ENCODE assay signal across 8 cellular contexts in the genomic region with DNA sequence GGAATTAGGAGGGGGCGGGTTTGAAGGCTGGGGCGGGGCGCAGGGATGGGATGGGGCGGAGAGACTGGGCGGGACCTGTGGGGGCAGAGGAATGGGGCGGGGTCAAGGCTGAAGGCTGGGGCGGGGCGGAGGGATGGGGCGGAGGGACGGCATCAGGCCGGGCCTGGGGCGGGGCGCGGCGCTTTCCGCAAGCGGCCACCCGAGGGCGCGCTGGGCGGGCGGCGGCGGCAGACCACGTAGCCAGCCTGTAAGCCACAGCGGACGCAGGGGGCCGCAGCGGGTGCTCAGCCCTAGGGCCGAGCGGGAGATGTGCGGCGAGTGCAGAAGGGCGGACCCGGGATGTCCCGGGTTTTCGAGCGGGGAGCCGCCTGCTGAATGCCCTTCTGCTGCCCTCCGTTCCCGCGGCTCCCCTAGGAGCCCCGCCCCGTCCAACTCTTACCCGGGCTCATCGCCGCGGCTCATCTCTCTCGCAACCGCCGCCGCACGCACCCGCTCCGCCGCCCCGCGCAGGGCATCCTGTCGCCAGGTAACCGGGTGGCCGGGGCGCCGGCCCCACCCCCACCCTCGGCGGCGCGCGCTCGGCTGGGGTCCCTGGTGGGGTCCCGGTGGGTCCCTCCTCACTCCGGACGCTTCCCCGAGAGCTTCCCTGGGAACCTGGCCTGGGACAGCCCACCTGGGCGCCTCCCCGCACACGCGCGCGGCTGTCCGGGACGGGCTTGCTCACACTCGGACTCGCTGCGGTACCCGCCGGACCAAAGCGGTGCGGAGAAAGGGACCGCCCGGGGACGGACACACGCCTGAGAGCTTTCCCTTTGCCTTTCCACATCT. TPM values are rescaled to one million over a fixed set of nuclear protein-coding genes. Genes with fewer than 3 reads are reported as not detected.
DNase-seq lines count a peak whose midpoint lies in the region; ATAC-seq, FAIRE-seq and TF ChIP-seq lines count a peak whose summit lies in the region.

A gene (minus strand): TSS at position 499 of the 828 bp plus-strand sequence. CDS start 50 bp downstream, at position 449.

- H3K4me3 Mint-ChIP-seq in T-helper 2 cell treated with Interferon-gamma antibody and Interleukin-4, amounts not matched to agents 5 μg/mL and 100 μg/mL, for 36 hours = peak within 1 kb of the TSS; percentile 80
- peak within 1 kb of the TSS; percentile 93 for H3K4me3 Mint-ChIP-seq in astrocyte (ENCODE audit: unreplicated experiment)

- H3K9me2 ChIP-seq in hepatocyte (replicated peaks; ENCODE audit: insufficient read depth) = no peaks in the 10 kb centered on the region

- WGBS in hepatocyte (ENCODE audit: low lambda C conversion rate, missing lambda C conversion rate) = under 1% methylated on average over 34 of the region's 92 CpGs

- ATAC-seq in HG02642 (IDR thresholded peaks at IDR 0.05; ENCODE audit: poor library complexity, unreplicated experiment) = peak; percentile 95

- H3K4me3 ChIP-seq in astrocyte (ENCODE audit: insufficient read depth, low read depth, low read length) (peak within 1 kb of the TSS; percentile 75), hepatocyte (peak within 1 kb of the TSS; percentile 86)

- H3K79me2 ChIP-seq in astrocyte (ENCODE audit: insufficient read depth, low read length) (no peaks in the 10 kb centered on the region), hepatocyte (no peaks in the 10 kb centered on the region)

- no peaks in the 10 kb centered on the region for H3K36me3 ChIP-seq in astrocyte (ENCODE audit: insufficient read depth, low read length)
- no peaks in the 10 kb centered on the region for H3K36me3 ChIP-seq in hepatocyte (replicated peaks; ENCODE audit: insufficient read depth, low read depth)

- peaks cover 49% of the 10 kb centered on the region for H3K27me3 Mint-ChIP-seq in T-helper 2 cell treated with Interferon-gamma antibody and Interleukin-4, amounts not matched to agents 5 μg/mL and 100 μg/mL, for 36 hours (ENCODE audit: low read depth)
- peaks cover 6% of the 10 kb centered on the region for H3K27me3 Mint-ChIP-seq in astrocyte (ENCODE audit: low read depth, unreplicated experiment)

- H3K4me1 ChIP-seq in astrocyte (ENCODE audit: insufficient read depth, low read length) (no peaks in the 10 kb centered on the region), hepatocyte (ENCODE audit: insufficient read depth) (no peaks in the 10 kb centered on the region)

- peaks cover 3% of the 10 kb centered on the region for H3K27me3 ChIP-seq in astrocyte (ENCODE audit: insufficient read depth, low read length)
- H3K27me3 ChIP-seq in hepatocyte = peaks cover 5% of the 10 kb centered on the region

- peak; percentile 92 for DNase-seq in GM12891 (ENCODE audit: insufficient read length, low spot score)
- DNase-seq in NCI-H1105 treated with DMSO at 0.1 percent for 48 hours (lab: John Stamatoyannopoulos, UW) = peak; percentile 67
- peak; percentile 84 for DNase-seq in T-helper 2 cell treated with Interferon-gamma antibody and Interleukin-4, amounts not matched to agents 5 μg/mL and 100 μg/mL, for 36 hours (ENCODE audit: low spot score)
- DNase-seq in astrocyte (ENCODE audit: low read depth) = peak; percentile 78
- DNase-seq in hepatocyte (ENCODE audit: low spot score) = peak; percentile 98
- peak; percentile 93 for DNase-seq in retina
- DNase-seq in KG1 (lab: John Stamatoyannopoulos, UW) = no peak

- peak within 1 kb of the TSS; percentile 12 for H3K27ac Mint-ChIP-seq in T-helper 2 cell treated with Interferon-gamma antibody and Interleukin-4, amounts not matched to agents 5 μg/mL and 100 μg/mL, for 36 hours
- H3K27ac Mint-ChIP-seq in astrocyte (ENCODE audit: unreplicated experiment) = peak within 1 kb of the TSS; percentile 51

- TF ChIP-seq CTCF in astrocyte (IDR thresholded peaks at IDR 0.05; ENCODE audit: insufficient read depth, low read depth, low read length) (no peak), hepatocyte (IDR thresholded peaks at IDR 0.05; ENCODE audit: poor library complexity) (peak; percentile 69)

- no peaks in the 10 kb centered on the region for H4K20me1 ChIP-seq in astrocyte (ENCODE audit: insufficient read depth, low read length)
- H4K20me1 ChIP-seq in hepatocyte (ENCODE audit: insufficient read depth, poor library complexity, severe bottlenecking) = no peaks in the 10 kb centered on the region

- H3K9ac ChIP-seq in astrocyte (ENCODE audit: low read length) = peak within 1 kb of the TSS; percentile 83

- H3K27ac ChIP-seq in astrocyte (ENCODE audit: low read depth, low read length) (peak within 1 kb of the TSS; percentile 38), hepatocyte (peak within 1 kb of the TSS; percentile 31)

- H3K4me2 ChIP-seq in astrocyte (ENCODE audit: low read length) = peak within 1 kb of the TSS; percentile 100
- H3K4me2 ChIP-seq in hepatocyte = peak within 1 kb of the TSS; percentile 96

- FAIRE-seq in GM12891 (lab: Jason Lieb, UNC) = peak; percentile 89
- no peak for FAIRE-seq in astrocyte (lab: Jason Lieb, UNC)

- H3K36me3 Mint-ChIP-seq in T-helper 2 cell treated with Interferon-gamma antibody and Interleukin-4, amounts not matched to agents 5 μg/mL and 100 μg/mL, for 36 hours (ENCODE audit: low read depth) = no peaks in the 10 kb centered on the region
- no peaks in the 10 kb centered on the region for H3K36me3 Mint-ChIP-seq in astrocyte (ENCODE audit: low read depth, unreplicated experiment)

- no peaks in the 10 kb centered on the region for H3K9me3 Mint-ChIP-seq in T-helper 2 cell treated with Interferon-gamma antibody and Interleukin-4, amounts not matched to agents 5 μg/mL and 100 μg/mL, for 36 hours
- H3K9me3 Mint-ChIP-seq in astrocyte (ENCODE audit: unreplicated experiment) = peaks cover 3% of the 10 kb centered on the region

- H2AFZ ChIP-seq in astrocyte (ENCODE audit: low read depth, low read length) (peak within 1 kb of the TSS; percentile 92), hepatocyte (peak within 1 kb of the TSS; percentile 99)

- no peaks in the 10 kb centered on the region for H3K9me3 ChIP-seq in astrocyte (ENCODE audit: insufficient read depth, low read depth, low read length)
- H3K9me3 ChIP-seq in hepatocyte (ENCODE audit: low read depth) = no peaks in the 10 kb centered on the region

- no peak for TF ChIP-seq POLR2A in GM12891 (IDR thresholded peaks at IDR 0.05; ENCODE audit: low read depth, low read length)

- H3K4me1 Mint-ChIP-seq in T-helper 2 cell treated with Interferon-gamma antibody and Interleukin-4, amounts not matched to agents 5 μg/mL and 100 μg/mL, for 36 hours (ENCODE audit: low read depth) = peaks cover 7% of the 10 kb centered on the region
- H3K4me1 Mint-ChIP-seq in astrocyte (ENCODE audit: low read depth, unreplicated experiment) = no peaks in the 10 kb centered on the region

TF ChIP-seq in GM12891, 5 proteins besides CTCF, POLR2A, EP300 and RAD21:
- peak; percentile 32 for TF ChIP-seq PAX5 (IDR thresholded peaks at IDR 0.05; ENCODE audit: insufficient read depth, low read length, severe bottlenecking)
- TF ChIP-seq POU2F2 (IDR thresholded peaks at IDR 0.05; ENCODE audit: low read depth, low read length) = no peak; the same call in 1 of the 2 replicates

RNA-seq across cellular contexts. Expression of the gene that starts here (rescaled TPM):
- polyA plus RNA-seq in GM12891 (2012; ENCODE audit: low read depth, missing spikeins) = 1.4 TPM
- 0.39 and 1.2 TPM in 2 replicates for total RNA-seq in astrocyte
- 0.73 and 3.0 TPM in 2 replicates for total RNA-seq in hepatocyte
- polyA plus RNA-seq in hepatocyte = 0.16 and 1.8 TPM in 2 replicates
